16 cellular contexts compared by ENCODE assay signal in the genomic region with DNA sequence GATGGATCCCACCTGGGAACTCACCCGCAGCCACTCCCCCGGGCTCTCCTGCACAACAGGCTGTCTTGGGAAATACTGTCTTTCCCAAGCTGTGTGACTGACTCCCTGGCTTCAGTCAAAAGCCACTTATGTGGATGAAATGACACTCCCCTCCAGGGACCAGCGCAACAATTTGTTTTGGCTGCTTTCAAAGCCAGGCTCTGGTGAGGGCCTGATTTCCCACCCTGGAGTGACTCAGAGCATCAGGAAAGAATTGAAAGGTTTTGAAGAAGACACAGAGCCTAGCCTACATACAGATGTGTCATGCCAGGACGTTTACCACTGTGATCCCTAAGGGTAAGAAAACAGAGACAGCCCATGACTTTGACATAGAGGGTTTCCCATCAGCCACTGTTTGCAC.
DNase-seq lines count a peak whose midpoint lies in the region; ATAC-seq and TF ChIP-seq lines count a peak whose summit lies in the region.
"Had no signal": no experiment of that assay in that cellular context is flagged by ENCODE, and none has a peak within 500 bp of the region (broad histone marks: within the 10 kb centered on the region; RNA-seq: fewer than 3 reads in every experiment).

No MANE protein-coding gene starts in this region.

- CTCF ChIA-PET in HEK293 (lab: Yijun Ruan, JAX) (no interaction called here), T-cell (lab: Charles Lee) (no interaction called here)

- peak overlapping the region; percentile 61 for H3K27ac ChIP-seq in ACC112 (ENCODE audit: low read depth, low read length)
- peak overlapping the region; percentile 20; the same call in 1 of the 2 replicates for H3K27ac ChIP-seq in HEK293 (ENCODE audit: extremely low read depth, low read depth, low read length)
- H3K27ac ChIP-seq: colonic mucosa had no signal

- H3K9me3 Mint-ChIP-seq in endothelial cell (ENCODE audit: unreplicated experiment): no peaks in the 10 kb centered on the region
- peaks cover 0 to 2% (median 0%) of the 10 kb centered on the region in 3 donors for H3K9me3 Mint-ChIP-seq in T-cell

- peaks cover 49% of the 10 kb centered on the region for H3K4me1 ChIP-seq in ACC112 (ENCODE audit: control insufficient read depth, insufficient read depth, low read length, unreplicated experiment)
- H3K4me1 ChIP-seq in HEK293 (ENCODE audit: control insufficient read depth, insufficient read depth, low read length): peaks cover 24% of the 10 kb centered on the region
- H3K4me1 ChIP-seq: colonic mucosa had no signal

- H3K4me1 Mint-ChIP-seq in endothelial cell (ENCODE audit: unreplicated experiment) (peaks cover 25% of the 10 kb centered on the region), T-cell (no peaks in the 10 kb centered on the region)
- H3K4me1 Mint-ChIP-seq: naive B cell had no signal

- no peaks in the 10 kb centered on the region for H3K36me3 ChIP-seq in ACC112 (ENCODE audit: insufficient read depth, low read length)
- no peaks in the 10 kb centered on the region for H3K36me3 ChIP-seq in HEK293 (ENCODE audit: control insufficient read depth in 2 of 2, insufficient read depth in 1 of 2, low read length in 2 of 2)
- H3K36me3 ChIP-seq: colonic mucosa had no signal

- DNase-seq in astrocyte of the hippocampus (ENCODE audit: low read depth, low spot score) (peak; percentile 55), islet precursor cell (peak; percentile 96), DMS153 treated with DMSO at 0.1 percent for 48 hours (lab: John Stamatoyannopoulos, UW; ENCODE audit: unreplicated experiment) (no peak), endothelial cell (ENCODE audit: low spot score) (no peak), T-cell (no peak)
- DNase-seq: activated naive CD4-positive, alpha-beta T cell treated with anti-CD3 and anti-CD28 coated beads, Interleukin-2, amount 50 U/mL, for 16 hours; colonic mucosa; foreskin melanocyte; naive B cell; NCI-H524; stimulated activated CD4-positive, alpha-beta T cell treated with anti-CD3 and anti-CD28 coated beads, Interleukin-4, amount 100 ng/mL, for 24 hours; stimulated activated naive B cell treated with anti-CD40 and anti-IgM and Interleukin-4, amounts not matched to agents 10 μg/mL and 1 μg/mL and 100 μg/mL, for 72 hours had no signal

- no peaks in the 10 kb centered on the region for H3K9me3 ChIP-seq in HEK293 (ENCODE audit: control insufficient read depth, insufficient read depth, low read depth, low read length)
- H3K9me3 ChIP-seq: colonic mucosa had no signal

- no peaks in the 10 kb centered on the region for H3K79me2 ChIP-seq in ACC112 (ENCODE audit: control insufficient read depth, insufficient read depth, low read length, unreplicated experiment)

- H3K4me3 Mint-ChIP-seq in endothelial cell (ENCODE audit: unreplicated experiment): no peak overlapping the region
- no peak overlapping the region for H3K4me3 Mint-ChIP-seq in T-cell
- H3K4me3 Mint-ChIP-seq: naive B cell; stimulated activated naive B cell treated with anti-CD40 and anti-IgM and Interleukin-4, amounts not matched to agents 10 μg/mL and 1 μg/mL and 100 μg/mL, for 72 hours had no signal

- TF ChIP-seq CTCF in HEK293 (tag by site-specific recombination; IDR thresholded peaks at IDR 0.05) (no peak), endothelial cell (IDR thresholded peaks at IDR 0.05; ENCODE audit: unreplicated experiment) (no peak)

- H2AFZ ChIP-seq in ACC112 (ENCODE audit: low read length, unreplicated experiment): no peak overlapping the region

- H3K27ac Mint-ChIP-seq in endothelial cell (ENCODE audit: unreplicated experiment) (no peak overlapping the region), T-cell (no peak overlapping the region)
- H3K27ac Mint-ChIP-seq: naive B cell; stimulated activated naive B cell treated with anti-CD40 and anti-IgM and Interleukin-4, amounts not matched to agents 10 μg/mL and 1 μg/mL and 100 μg/mL, for 72 hours had no signal

- ATAC-seq in GM18511 (IDR thresholded peaks at IDR 0.05; ENCODE audit: unreplicated experiment): no peak
- ATAC-seq in T-cell (replicated peaks in 1 of 4): no peak
- ATAC-seq: Right ventricle myocardium inferior; stimulated activated naive B cell treated with anti-CD40 and anti-IgM and Interleukin-4, amounts not matched to agents 10 μg/mL and 1 μg/mL and 100 μg/mL, for 72 hours had no signal

- no peaks in the 10 kb centered on the region for H3K27me3 ChIP-seq in ACC112 (ENCODE audit: insufficient read depth, low read length)
- H3K27me3 ChIP-seq: colonic mucosa had no signal

- H3K36me3 Mint-ChIP-seq in endothelial cell (ENCODE audit: low read depth, unreplicated experiment): no peaks in the 10 kb centered on the region
- no peaks in the 10 kb centered on the region for H3K36me3 Mint-ChIP-seq in T-cell
- H3K36me3 Mint-ChIP-seq: naive B cell; stimulated activated naive B cell treated with anti-CD40 and anti-IgM and Interleukin-4, amounts not matched to agents 10 μg/mL and 1 μg/mL and 100 μg/mL, for 72 hours had no signal

- H3K27me3 Mint-ChIP-seq in endothelial cell (ENCODE audit: unreplicated experiment) (peaks cover 1% of the 10 kb centered on the region), T-cell (peaks cover 4 to 22% of the 10 kb centered on the region in 2 donors)

- POLR2A ChIA-PET in HEK293 (lab: Yijun Ruan, JAX): no interaction called here
- POLR2A ChIA-PET in T-cell (lab: Charles Lee): no interaction called here

- H3K4me3 ChIP-seq in ACC112 (ENCODE audit: low read depth, low read length) (no peak overlapping the region), HEK293 (ENCODE audit: low read depth, low read length) (no peak overlapping the region)
- H3K4me3 ChIP-seq: colonic mucosa had no signal

TF ChIP-seq in HEK293, 187 proteins besides CTCF, POLR2A, EP300 and RAD21 (continues in another document):
- no peak for TF ChIP-seq GLI2 (tag by site-specific recombination; IDR thresholded peaks at IDR 0.05; ENCODE audit: borderline replicate concordance, low read depth)
- no peak for TF ChIP-seq ZNF112 (tag by site-specific recombination; IDR thresholded peaks at IDR 0.05)
- no peak for TF ChIP-seq TCF7L2 (IDR thresholded peaks at IDR 0.05; ENCODE audit: borderline replicate concordance, low read depth, low read length)
- TF ChIP-seq ZBTB11 (tag by site-specific recombination; conservative IDR thresholded peaks at IDR 0.05; ENCODE audit: low read depth): no peak
- no peak for TF ChIP-seq ZNF830 (tag by site-specific recombination; IDR thresholded peaks at IDR 0.05; ENCODE audit: low read depth)
- peak; percentile 35; the same call in 1 of the 2 replicates for TF ChIP-seq SCRT1 (tag by site-specific recombination; IDR thresholded peaks at IDR 0.05; ENCODE audit: borderline replicate concordance)
- no peak for TF ChIP-seq ZNF791 (tag by site-specific recombination; IDR thresholded peaks at IDR 0.05)
- no peak for TF ChIP-seq ZNF670 (tag by site-specific recombination; IDR thresholded peaks at IDR 0.05; ENCODE audit: low read depth)
- TF ChIP-seq ZSCAN30 (tag by site-specific recombination; IDR thresholded peaks at IDR 0.05): no peak
- TF ChIP-seq ZNF629 (tag by site-specific recombination; IDR thresholded peaks at IDR 0.05): peak; percentile 44; the same call in 1 of the 2 replicates
- TF ChIP-seq ZEB2 (tag by site-specific recombination; IDR thresholded peaks at IDR 0.05): peak; percentile 27; the same call in 1 of the 2 replicates
- no peak for TF ChIP-seq ZNF398 (tag by site-specific recombination; IDR thresholded peaks at IDR 0.05)

Comparison
In these comparisons a context has a peak if more than half of its experiments do, and no peak if none do; other contexts are left out.
1. DNase-seq: peak in astrocyte of the hippocampus (single experiment) and islet precursor cell (single experiment); none in DMS153 treated with DMSO at 0.1 percent for 48 hours (single experiment), endothelial cell (single experiment) and T-cell (0 of 34).